Comparison of ENCODE assay signal across 1 cellular context in genomic region chr7:35800718-35801391, GRCh38.
TF ChIP-seq lines count a peak whose summit lies in the region.

TSS of gene SEPTIN7 (plus strand) at chr7:35801057. CDS start at chr7:35801210, 153 bp downstream.

TF ChIP-seq in HepG2, 621 proteins besides CTCF, POLR2A, EP300 and RAD21 (continued from another document and continues in another):
- TF ChIP-seq ATF3 (CRISPR knock-in tag; IDR thresholded peaks at IDR 0.05) (0 out of 2 replicates have a peak, but pooled peaks have one; percentile 10), ZFP91 (CRISPR knock-in tag; IDR thresholded peaks at IDR 0.05; ENCODE audit: borderline replicate concordance) (peak; percentile 79; the same call in 1 of the 2 replicates), POGK (CRISPR knock-in tag; conservative IDR thresholded peaks at IDR 0.05) (peak; percentile 59; the same call in 1 of the 2 replicates), ZNF333 (CRISPR knock-in tag; IDR thresholded peaks at IDR 0.05; ENCODE audit: borderline replicate concordance) (0 out of 2 replicates have a peak, but pooled peaks have one; percentile 6), NR0B2 (CRISPR knock-in tag; IDR thresholded peaks at IDR 0.05) (no peak), ZNF33B (CRISPR knock-in tag; IDR thresholded peaks at IDR 0.05) (no peak), ZNF850 (CRISPR knock-in tag; conservative IDR thresholded peaks at IDR 0.05) (no peak; the same call in 1 of the 2 replicates), ZNF44 (CRISPR knock-in tag; IDR thresholded peaks at IDR 0.05) (no peak), JUND (CRISPR knock-in tag; IDR thresholded peaks at IDR 0.05) (no peak), ZNF407 (CRISPR knock-in tag; IDR thresholded peaks at IDR 0.05; ENCODE audit: not compliant biosample characterization) (no peak), KDM3A (CRISPR knock-in tag; IDR thresholded peaks at IDR 0.05; ENCODE audit: low read depth) (peak; percentile 77; the same call in 1 of the 2 replicates), U2AF1 (optimal IDR thresholded peaks at IDR 0.05; ENCODE audit: low read depth, low read length) (peak; percentile 4), ARID4A (CRISPR knock-in tag; IDR thresholded peaks at IDR 0.05; ENCODE audit: borderline replicate concordance) (peak; percentile 74; the same call in 1 of the 2 replicates), TBX2 (CRISPR knock-in tag; IDR thresholded peaks at IDR 0.05; ENCODE audit: borderline replicate concordance) (peak; percentile 65; the same call in 1 of the 2 replicates), CEBPB (IDR thresholded peaks at IDR 0.05; ENCODE audit: borderline replicate concordance, low read depth, low read length) (no peak), RAD51 (IDR thresholded peaks at IDR 0.05; ENCODE audit: borderline replicate concordance) (no peak), ZHX1 (CRISPR knock-in tag; IDR thresholded peaks at IDR 0.05; ENCODE audit: low read depth) (peak; percentile 99), ADNP (CRISPR knock-in tag; IDR thresholded peaks at IDR 0.05) (no peak), CHD4 (IDR thresholded peaks at IDR 0.05; ENCODE audit: borderline replicate concordance, low read length) (no peak), SPEN (CRISPR knock-in tag; IDR thresholded peaks at IDR 0.05; ENCODE audit: low read depth) (peak; percentile 92), ZMAT3 (CRISPR knock-in tag; conservative IDR thresholded peaks at IDR 0.05) (peak; percentile 49; the same call in 1 of the 2 replicates)
